In genomic region chr12:130916251-130916911, GRCh38 we compare ENCODE assay signal across 8 cellular contexts. TPM values are rescaled to one million over a fixed set of nuclear protein-coding genes. Genes with fewer than 3 reads are reported as not detected.
DNase-seq lines count a peak whose midpoint lies in the region; ATAC-seq and TF ChIP-seq lines count a peak whose summit lies in the region.

No MANE protein-coding gene starts in this region.

- peaks cover 22% of the 10 kb centered on the region for H3K27me3 Mint-ChIP-seq in osteocyte (ENCODE audit: unreplicated experiment)

- H3K4me1 Mint-ChIP-seq in osteocyte (ENCODE audit: unreplicated experiment): no peaks in the 10 kb centered on the region

- H3K4me3 Mint-ChIP-seq in osteocyte (ENCODE audit: unreplicated experiment): no peak overlapping the region

- no peak overlapping the region for H3K4me3 ChIP-seq in WI38 (ENCODE audit: low read depth, low read length)

- H3K9me3 Mint-ChIP-seq in osteocyte (ENCODE audit: unreplicated experiment): peaks cover 9% of the 10 kb centered on the region

- no peak overlapping the region for H3K27ac Mint-ChIP-seq in osteocyte (ENCODE audit: unreplicated experiment)

- ATAC-seq in GM19395 (IDR thresholded peaks at IDR 0.05; ENCODE audit: unreplicated experiment): no peak

- H3K36me3 Mint-ChIP-seq in osteocyte (ENCODE audit: unreplicated experiment): no peaks in the 10 kb centered on the region

- DNase-seq in AG08395 (ENCODE audit: low spot score): peak; percentile 66
- peak; percentile 29 for DNase-seq in NCI-H146 (lab: John Stamatoyannopoulos, UW)
- peak; percentile 7 for DNase-seq in glomerular endothelial cell (ENCODE audit: extremely low read depth, low read depth, low spot score)
- DNase-seq in osteocyte (ENCODE audit: extremely low spot score, unreplicated experiment): peak; percentile 51
- DNase-seq in central memory CD4-positive, alpha-beta T cell: no peak

- TF ChIP-seq CTCF in GM12873 (IDR thresholded peaks at IDR 0.05; ENCODE audit: insufficient read depth, low read depth, low read length, missing control alignments): peak; percentile 96
- TF ChIP-seq CTCF in WI38 (IDR thresholded peaks at IDR 0.05; ENCODE audit: low read depth, low read length): peak; percentile 85
- TF ChIP-seq CTCF in osteocyte (IDR thresholded peaks at IDR 0.05): peak; percentile 71

RNA-seq across cellular contexts. Expression of gene ADGRD1, which starts 37.3 kb away (rescaled TPM):
- total RNA-seq in glomerular endothelial cell (not detected in 2 replicates), osteocyte (1.0 and 1.5 TPM in 2 replicates)

RNA-seq across cellular contexts. Expression of gene RAN, which starts 44.5 kb away (rescaled TPM):
- 431 and 486 TPM in 2 replicates for total RNA-seq in glomerular endothelial cell
- 471 and 474 TPM in 2 replicates for total RNA-seq in osteocyte
